31 cellular contexts compared by ENCODE assay signal in genomic region chr7:66810716-66811115, GRCh38.
"Had no signal": no experiment of that assay in that cellular context is flagged by ENCODE, and none has a peak within 500 bp of the region (broad histone marks: within the 10 kb centered on the region; RNA-seq: fewer than 3 reads in every experiment).

No MANE protein-coding gene starts in this region.

- H3K27ac Mint-ChIP-seq: activated B cell treated with CpG ODN at 0.5 μM for 24 hours; activated CD4-positive, alpha-beta memory T cell treated with anti-CD3 and anti-CD28 coated beads, Interleukin-2, amount 10 ng/mL, durations not matched to agents 7 days and 5 days; activated CD4-positive, alpha-beta T cell treated with anti-CD3 and anti-CD28 coated beads for 36 hours; activated CD4-positive, alpha-beta T cell treated with anti-CD3 and anti-CD28 coated beads, Interleukin-2, amount 10 ng/mL, durations not matched to agents 7 days and 5 days; activated CD8-positive, alpha-beta memory T cell treated with anti-CD3 and anti-CD28 coated beads, Interleukin-2, amount 10 ng/mL, durations not matched to agents 7 days and 5 days; activated CD8-positive, alpha-beta T cell treated with anti-CD3 and anti-CD28 coated beads, Interleukin-2, amount 10 ng/mL, durations not matched to agents 7 days and 5 days; activated naive CD4-positive, alpha-beta T cell treated with anti-CD3 and anti-CD28 coated beads, Interleukin-2, amount 10 ng/mL, durations not matched to agents 7 days and 5 days; activated naive CD4-positive, alpha-beta T cell treated with anti-CD3 and anti-CD28 coated beads, Interleukin-2, amount 50 U/mL, for 24 hours; activated naive CD8-positive, alpha-beta T cell; activated naive CD8-positive, alpha-beta T cell treated with anti-CD3 and anti-CD28 coated beads, Interleukin-2, amount 10 ng/mL, durations not matched to agents 7 days and 5 days; activated naive CD8-positive, alpha-beta T cell treated with anti-CD3 and anti-CD28 coated beads, Interleukin-2, amount 50 U/mL, for 24 hours; activated T-cell treated with anti-CD3 and anti-CD28 coated beads, Interleukin-2, amount 50 U/mL, for 24 hours; activated T-helper 2 cell treated with anti-CD3 and anti-CD28 coated beads, Interferon-gamma antibody, Interleukin-2, Interleukin-4, amounts not matched to agents 10 μg/mL and 5 μg/mL and 100 μg/mL, durations not matched to agents 14 hours and 24 hours and 36 hours; brain; T-helper 1 cell treated with Interleukin-12 subunit alpha and Interleukin-12 subunit beta and Interleukin-4 antibody, amounts not matched to agents 30 μg/mL and 1 μg/mL, for 36 hours had no signal

- H3K27me3 Mint-ChIP-seq: activated B cell treated with CpG ODN at 0.5 μM for 24 hours; activated CD4-positive, alpha-beta memory T cell treated with anti-CD3 and anti-CD28 coated beads, Interleukin-2, amount 10 ng/mL, durations not matched to agents 7 days and 5 days; activated CD4-positive, alpha-beta T cell treated with anti-CD3 and anti-CD28 coated beads for 36 hours; activated CD4-positive, alpha-beta T cell treated with anti-CD3 and anti-CD28 coated beads, Interleukin-2, amount 10 ng/mL, durations not matched to agents 7 days and 5 days; activated CD8-positive, alpha-beta memory T cell treated with anti-CD3 and anti-CD28 coated beads, Interleukin-2, amount 10 ng/mL, durations not matched to agents 7 days and 5 days; activated naive CD4-positive, alpha-beta T cell treated with anti-CD3 and anti-CD28 coated beads, Interleukin-2, amount 10 ng/mL, durations not matched to agents 7 days and 5 days; activated naive CD4-positive, alpha-beta T cell treated with anti-CD3 and anti-CD28 coated beads, Interleukin-2, amount 50 U/mL, for 24 hours; activated naive CD8-positive, alpha-beta T cell; activated naive CD8-positive, alpha-beta T cell treated with anti-CD3 and anti-CD28 coated beads, Interleukin-2, amount 10 ng/mL, durations not matched to agents 7 days and 5 days; activated naive CD8-positive, alpha-beta T cell treated with anti-CD3 and anti-CD28 coated beads, Interleukin-2, amount 50 U/mL, for 24 hours; activated T-cell treated with anti-CD3 and anti-CD28 coated beads, Interleukin-2, amount 50 U/mL, for 24 hours; brain; central memory CD8-positive, alpha-beta T cell had no signal

- DNase-seq: activated B cell treated with CpG ODN at 0.5 μM for 24 hours; activated CD4-positive, alpha-beta memory T cell treated with anti-CD3 and anti-CD28 coated beads, Interleukin-2, amount 10 ng/mL, durations not matched to agents 7 days and 5 days; activated CD4-positive, alpha-beta T cell treated with anti-CD3 and anti-CD28 coated beads for 1 hour; activated CD4-positive, alpha-beta T cell treated with anti-CD3 and anti-CD28 coated beads for 36 hours; activated CD4-positive, alpha-beta T cell treated with anti-CD3 and anti-CD28 coated beads for 48 hours; activated CD4-positive, alpha-beta T cell treated with anti-CD3 and anti-CD28 coated beads, Interleukin-2, amount 10 ng/mL, durations not matched to agents 7 days and 5 days; activated CD4-positive, alpha-beta T cell treated with anti-CD3 and anti-CD28 coated beads, Interleukin-2, amount 50 U/mL, for 48 hours; activated CD8-positive, alpha-beta memory T cell treated with anti-CD3 and anti-CD28 coated beads for 24 hours; activated CD8-positive, alpha-beta memory T cell treated with anti-CD3 and anti-CD28 coated beads, Interleukin-2, amount 10 ng/mL, durations not matched to agents 7 days and 5 days; activated CD8-positive, alpha-beta memory T cell treated with anti-CD3 and anti-CD28 coated beads, Interleukin-2, amount 50 U/mL, for 48 hours; activated CD8-positive, alpha-beta T cell treated with anti-CD3 and anti-CD28 coated beads, Interleukin-2, amount 10 ng/mL, durations not matched to agents 7 days and 5 days; activated effector memory CD4-positive, alpha-beta T cell treated with Interleukin-2 at 50 U/mL for 16 hours; activated gamma-delta T cell; activated naive CD4-positive, alpha-beta T cell treated with anti-CD3 and anti-CD28 coated beads, Interleukin-2, amount 10 ng/mL, durations not matched to agents 7 days and 5 days; activated naive CD4-positive, alpha-beta T cell treated with Interleukin-2 at 50 U/mL for 16 hours; activated naive CD8-positive, alpha-beta T cell treated with anti-CD3 and anti-CD28 coated beads, Interleukin-2, amount 10 ng/mL, durations not matched to agents 7 days and 5 days; activated naive CD8-positive, alpha-beta T cell treated with anti-CD3 and anti-CD28 coated beads, Interleukin-2, amount 50 U/mL, for 24 hours; activated T-cell treated with anti-CD3 and anti-CD28 coated beads, Interleukin-2, amount 50 U/mL, for 24 hours; activated T-cell treated with anti-CD3 and anti-CD28 coated beads, Interleukin-2, amount 50 U/mL, for 48 hours; amygdala; anterior cingulate cortex; SW 1271; T-helper 1 cell had no signal

- H3K4me3 Mint-ChIP-seq: activated B cell treated with CpG ODN at 0.5 μM for 24 hours; activated CD4-positive, alpha-beta memory T cell treated with anti-CD3 and anti-CD28 coated beads, Interleukin-2, amount 10 ng/mL, durations not matched to agents 7 days and 5 days; activated CD4-positive, alpha-beta T cell treated with anti-CD3 and anti-CD28 coated beads for 36 hours; activated CD4-positive, alpha-beta T cell treated with anti-CD3 and anti-CD28 coated beads, Interleukin-2, amount 10 ng/mL, durations not matched to agents 7 days and 5 days; activated CD8-positive, alpha-beta memory T cell treated with anti-CD3 and anti-CD28 coated beads, Interleukin-2, amount 10 ng/mL, durations not matched to agents 7 days and 5 days; activated CD8-positive, alpha-beta T cell treated with anti-CD3 and anti-CD28 coated beads, Interleukin-2, amount 10 ng/mL, durations not matched to agents 7 days and 5 days; activated naive CD4-positive, alpha-beta T cell treated with anti-CD3 and anti-CD28 coated beads, Interleukin-2, amount 10 ng/mL, durations not matched to agents 7 days and 5 days; activated naive CD4-positive, alpha-beta T cell treated with anti-CD3 and anti-CD28 coated beads, Interleukin-2, amount 50 U/mL, for 24 hours; activated naive CD8-positive, alpha-beta T cell; activated naive CD8-positive, alpha-beta T cell treated with anti-CD3 and anti-CD28 coated beads, Interleukin-2, amount 10 ng/mL, durations not matched to agents 7 days and 5 days; activated naive CD8-positive, alpha-beta T cell treated with anti-CD3 and anti-CD28 coated beads, Interleukin-2, amount 50 U/mL, for 24 hours; activated T-cell treated with anti-CD3 and anti-CD28 coated beads, Interleukin-2, amount 50 U/mL, for 24 hours; brain; central memory CD8-positive, alpha-beta T cell; T-helper 1 cell treated with Interleukin-12 subunit alpha and Interleukin-12 subunit beta and Interleukin-4 antibody, amounts not matched to agents 30 μg/mL and 1 μg/mL, for 36 hours had no signal

- H3K9me3 ChIP-seq: ascending aorta had no signal

- H3K4me3 ChIP-seq: ascending aorta, cardiac muscle cell had no signal

- H3K4me1 Mint-ChIP-seq: activated CD4-positive, alpha-beta memory T cell treated with anti-CD3 and anti-CD28 coated beads, Interleukin-2, amount 10 ng/mL, durations not matched to agents 7 days and 5 days; activated CD4-positive, alpha-beta T cell treated with anti-CD3 and anti-CD28 coated beads for 36 hours; activated CD4-positive, alpha-beta T cell treated with anti-CD3 and anti-CD28 coated beads, Interleukin-2, amount 10 ng/mL, durations not matched to agents 7 days and 5 days; activated CD8-positive, alpha-beta memory T cell treated with anti-CD3 and anti-CD28 coated beads, Interleukin-2, amount 10 ng/mL, durations not matched to agents 7 days and 5 days; activated naive CD4-positive, alpha-beta T cell treated with anti-CD3 and anti-CD28 coated beads, Interleukin-2, amount 10 ng/mL, durations not matched to agents 7 days and 5 days; activated naive CD4-positive, alpha-beta T cell treated with anti-CD3 and anti-CD28 coated beads, Interleukin-2, amount 50 U/mL, for 24 hours; activated naive CD8-positive, alpha-beta T cell treated with anti-CD3 and anti-CD28 coated beads, Interleukin-2, amount 50 U/mL, for 24 hours; brain; central memory CD8-positive, alpha-beta T cell had no signal

- ATAC-seq: activated CD4-positive, alpha-beta T cell treated with anti-CD3 and anti-CD28 coated beads for 36 hours; activated CD8-positive, alpha-beta memory T cell treated with anti-CD3 and anti-CD28 coated beads, Interleukin-2, amount 10 ng/mL, durations not matched to agents 7 days and 5 days; activated CD8-positive, alpha-beta T cell treated with anti-CD3 and anti-CD28 coated beads, Interleukin-2, amount 10 ng/mL, durations not matched to agents 7 days and 5 days; activated naive CD8-positive, alpha-beta T cell treated with anti-CD3 and anti-CD28 coated beads, Interleukin-2, amount 50 U/mL, for 24 hours had no signal
